Comparison of ENCODE assay signal across 30 cellular contexts in genomic region chr15:81157939-81158223, GRCh38. TPM values are rescaled to one million over a fixed set of nuclear protein-coding genes. Genes with fewer than 3 reads are reported as not detected.
"Had no signal": no experiment of that assay in that cellular context is flagged by ENCODE, and none has a peak within 500 bp of the region (broad histone marks: within the 10 kb centered on the region; RNA-seq: fewer than 3 reads in every experiment).

No MANE protein-coding gene starts in this region.

- H3K27ac Mint-ChIP-seq: activated CD4-positive, alpha-beta memory T cell treated with anti-CD3 and anti-CD28 coated beads, Interleukin-2, amount 10 ng/mL, durations not matched to agents 7 days and 5 days; activated CD4-positive, alpha-beta T cell treated with anti-CD3 and anti-CD28 coated beads for 36 hours; activated naive CD4-positive, alpha-beta T cell treated with anti-CD3 and anti-CD28 coated beads for 36 hours; activated naive CD8-positive, alpha-beta T cell; activated T-helper 17 cell treated with anti-CD3 and anti-CD28 coated beads, Interleukin-2, amount 50 U/mL, for 72 hours had no signal

- DNase-seq: activated CD4-positive, alpha-beta memory T cell treated with anti-CD3 and anti-CD28 coated beads, Interleukin-2, amount 10 ng/mL, durations not matched to agents 7 days and 5 days; activated CD4-positive, alpha-beta T cell treated with anti-CD3 and anti-CD28 coated beads for 36 hours; activated CD4-positive, alpha-beta T cell treated with anti-CD3 and anti-CD28 coated beads, Interleukin-2, amount 50 U/mL, for 1 hour; activated CD4-positive, CD25-positive, alpha-beta regulatory T cell; activated gamma-delta T cell; activated naive CD4-positive, alpha-beta T cell treated with anti-CD3 and anti-CD28 coated beads for 36 hours; activated T-cell treated with anti-CD3 and anti-CD28 coated beads for 4 hours; activated T-cell treated with anti-CD3 and anti-CD28 coated beads, Interleukin-2, amount 50 U/mL, for 48 hours; brain microvascular endothelial cell; caudate nucleus; KG1; NCI-H1105; NCI-H1436; NCI-H187; NCI-H2081; NCI-H510A treated with DMSO at 0.1 percent for 48 hours; NCI-H69; NK-92 treated with Interleukin-12 subunit alpha and Interleukin-12 subunit beta, amount 100 ng/mL, for 24 hours; OCI-M1; RPMI8226; SHP77 treated with DMSO at 0.1 percent for 48 hours; T-helper 2 cell; T1000 had no signal

- H3K27ac ChIP-seq: brain microvascular endothelial cell, VCaP had no signal

- H3K27me3 Mint-ChIP-seq: activated naive CD8-positive, alpha-beta T cell had no signal

- H3K9me3 Mint-ChIP-seq: activated CD4-positive, alpha-beta memory T cell treated with anti-CD3 and anti-CD28 coated beads, Interleukin-2, amount 10 ng/mL, durations not matched to agents 7 days and 5 days; activated naive CD4-positive, alpha-beta T cell treated with anti-CD3 and anti-CD28 coated beads for 36 hours; activated T-helper 17 cell treated with anti-CD3 and anti-CD28 coated beads, Interleukin-2, amount 50 U/mL, for 72 hours had no signal

- ATAC-seq: activated CD4-positive, alpha-beta T cell treated with anti-CD3 and anti-CD28 coated beads for 36 hours; activated T-helper 17 cell treated with anti-CD3 and anti-CD28 coated beads, Interleukin-2, amount 50 U/mL, for 72 hours; Panc1 had no signal

- H3K27me3 ChIP-seq: brain microvascular endothelial cell had no signal

- H3K36me3 ChIP-seq: brain microvascular endothelial cell had no signal

- H3K36me3 Mint-ChIP-seq: activated naive CD8-positive, alpha-beta T cell had no signal

- H3K4me3 Mint-ChIP-seq: activated CD4-positive, alpha-beta memory T cell treated with anti-CD3 and anti-CD28 coated beads, Interleukin-2, amount 10 ng/mL, durations not matched to agents 7 days and 5 days; activated CD4-positive, alpha-beta T cell treated with anti-CD3 and anti-CD28 coated beads for 36 hours; activated naive CD4-positive, alpha-beta T cell treated with anti-CD3 and anti-CD28 coated beads for 36 hours; activated naive CD8-positive, alpha-beta T cell; activated T-helper 17 cell treated with anti-CD3 and anti-CD28 coated beads, Interleukin-2, amount 50 U/mL, for 72 hours had no signal

RNA-seq across cellular contexts. Expression of gene CFAP161, which starts 23.8 kb away (rescaled TPM):
- total RNA-seq: activated CD4-positive, alpha-beta memory T cell treated with anti-CD3 and anti-CD28 coated beads, Interleukin-2, amount 10 ng/mL, durations not matched to agents 7 days and 5 days; activated CD4-positive, alpha-beta T cell treated with anti-CD3 and anti-CD28 coated beads for 36 hours; activated CD8-positive, alpha-beta memory T cell treated with anti-CD3 and anti-CD28 coated beads for 36 hours; activated naive CD4-positive, alpha-beta T cell treated with anti-CD3 and anti-CD28 coated beads for 36 hours; M059J had no signal

RNA-seq across cellular contexts. Expression of gene IL16, which starts 38.8 kb away (rescaled TPM):
- total RNA-seq: LHCN-M2, M059J had no signal
